ENCODE assay signal across 1 cellular context in genomic region chr1:171984850-171985485, GRCh38.
TF ChIP-seq lines count a peak whose summit lies in the region.

No MANE protein-coding gene starts in this region.

TF ChIP-seq in K562, 482 proteins besides CTCF, POLR2A, EP300 and RAD21 (continued from another document):
- no peak for TF ChIP-seq BHLHE40 (IDR thresholded peaks at IDR 0.05; ENCODE audit: low read length)
- TF ChIP-seq KDM1A (IDR thresholded peaks at IDR 0.05): peak; percentile 38 to 52; a peak in 2 of 4 replicates
- peak; percentile 93 for TF ChIP-seq CUX1 (CRISPR knock-in tag; IDR thresholded peaks at IDR 0.05)
- TF ChIP-seq ATF2 (CRISPR knock-in tag; IDR thresholded peaks at IDR 0.05): no peak
